10 cellular contexts compared by ENCODE assay signal in the genomic region with DNA sequence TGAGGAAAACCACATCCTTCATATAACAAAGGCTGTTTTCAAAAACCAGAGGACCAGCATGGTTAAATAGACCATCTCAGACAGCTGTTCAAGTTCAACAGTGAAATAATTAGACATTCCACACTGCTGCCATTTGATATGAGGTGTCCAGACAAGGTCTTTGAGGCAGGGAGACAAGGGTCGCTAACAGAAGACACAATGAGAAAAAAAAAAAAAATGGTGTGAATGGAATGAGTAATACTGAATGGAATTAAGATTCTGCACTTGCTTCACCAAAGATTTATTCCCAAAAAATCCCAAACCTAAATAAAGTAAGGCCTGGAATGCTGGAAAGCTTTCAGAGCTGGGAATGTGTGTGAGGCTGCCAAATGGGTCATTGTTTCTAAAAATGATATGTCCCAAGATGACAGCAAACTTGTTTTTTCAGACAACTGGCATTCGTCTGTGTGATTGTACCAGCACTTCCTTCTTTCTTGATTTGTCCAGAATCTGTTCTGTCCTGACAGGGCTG.
A peak's percentile ranks its signal among the peaks of the same experiment; 100 is the strongest.
DNase-seq lines count a peak whose midpoint lies in the region; TF ChIP-seq lines count a peak whose summit lies in the region.
"Had no signal": no experiment of that assay in that cellular context is flagged by ENCODE, and none has a peak within 500 bp of the region (broad histone marks: within the 10 kb centered on the region; RNA-seq: fewer than 3 reads in every experiment).

No MANE protein-coding gene starts in this region.

- TF ChIP-seq RAD21 in SK-N-SH (IDR thresholded peaks at IDR 0.05; ENCODE audit: low read length) = no peak

- H3K9ac ChIP-seq in SK-N-SH = no peak overlapping the region

- in situ Hi-C loops in transverse colon (cut with MboI; ENCODE audit: low pct_ligation_motif_present in 1 of 4, low pct_unique_long_range_greater_than_20kb in 1 of 4, low sequenced_read_pairs in 3 of 4) = no loop called here

- peak overlapping the region; percentile 9 to 90 (median 69) for H3K27ac Mint-ChIP-seq in immature natural killer cell

- H3K36me3 ChIP-seq in SK-N-SH (replicated peaks in 1 of 2; ENCODE audit: control insufficient read depth in 1 of 2, insufficient read depth in 2 of 2, low read length in 1 of 2) (no peaks in the 10 kb centered on the region), transverse colon (no peaks in the 10 kb centered on the region), ascending aorta (no peaks in the 10 kb centered on the region)

- intact Hi-C loops in transverse colon (cut with DNase I; ENCODE audit: low total_unique reads) = no loop called here
- intact Hi-C loops in ascending aorta (cut with DNase I) = no loop called here

- H3K4me1 ChIP-seq in SK-N-SH (ENCODE audit: control insufficient read depth in 1 of 2, insufficient read depth in 2 of 2, low read depth in 1 of 2, low read length in 1 of 2) = peaks cover 0 to 14% of the 10 kb centered on the region in 2 experiments; a peak in 3 of 4 replicates
- peaks cover 0 to 18% (median 2%) of the 10 kb centered on the region in 4 donors for H3K4me1 ChIP-seq in transverse colon
- H3K4me1 ChIP-seq in ascending aorta = no peaks in the 10 kb centered on the region

- peaks cover 3 to 10% (median 3%) of the 10 kb centered on the region in 3 donors for H3K36me3 Mint-ChIP-seq in immature natural killer cell

- H3K27me3 Mint-ChIP-seq in immature natural killer cell (ENCODE audit: low read depth in 3 of 3) = peaks cover 0 to 2% (median 2%) of the 10 kb centered on the region in 3 donors

- H3K4me2 ChIP-seq in SK-N-SH = no peak overlapping the region

- H3K9me3 ChIP-seq in SK-N-SH (no peaks in the 10 kb centered on the region), transverse colon (no peaks in the 10 kb centered on the region), ascending aorta (no peaks in the 10 kb centered on the region)

- H3K27ac ChIP-seq in SK-N-SH (ENCODE audit: low read depth in 2 of 2, low read length in 1 of 2) (peak overlapping the region; percentile 17 to 39; a peak in 2 of 4 replicates), transverse colon (peak overlapping the region in 1 of 4 donors; percentile 18), ascending aorta (no peak overlapping the region)

- H2AFZ ChIP-seq in SK-N-SH (ENCODE audit: low read depth) = no peak overlapping the region

- TF ChIP-seq POLR2A in transverse colon (IDR thresholded peaks at IDR 0.05) = no peak

- 28% methylated on average over 2 of the region's 2 CpGs for WGBS in SK-N-SH (ENCODE audit: low lambda C conversion rate)
- WGBS in transverse colon (ENCODE audit: low coverage in 1 of 2), 2 donors = 41 to 60% methylated on average over 2 of the region's 2 CpGs

- peak overlapping the region; percentile 18 to 68 (median 54) for H3K4me3 Mint-ChIP-seq in immature natural killer cell

- DNase-seq in AG20443 (ENCODE audit: low spot score) = peak; percentile 72
- peak; percentile 31 for DNase-seq in GM12865 (ENCODE audit: low read depth)
- DNase-seq in SK-N-SH = no peak
- DNase-seq in immature natural killer cell = no peak
- DNase-seq in transverse colon = no peak
- DNase-seq in mesenteric fat pad (ENCODE audit: low spot score) = no peak
- DNase-seq in DMS79 treated with DMSO at 0.1 percent for 48 hours (lab: John Stamatoyannopoulos, UW) = no peak
- no peak for DNase-seq in ascending aorta (ENCODE audit: low spot score in 2 of 2)
- DNase-seq: activated gamma-delta T cell, NCI-H1092 treated with DMSO at 0.1 percent for 48 hours had no signal

- H3K27me3 ChIP-seq in SK-N-SH (ENCODE audit: insufficient read depth) = no peaks in the 10 kb centered on the region
- H3K27me3 ChIP-seq in transverse colon = no peaks in the 10 kb centered on the region
- H3K27me3 ChIP-seq in ascending aorta = no peaks in the 10 kb centered on the region

- no peaks in the 10 kb centered on the region for H3K9me3 Mint-ChIP-seq in immature natural killer cell

- POLR2A ChIA-PET in SK-N-SH (lab: Yijun Ruan, JAX) = no interaction called here

- TF ChIP-seq CTCF in GM12865 (IDR thresholded peaks at IDR 0.05; ENCODE audit: insufficient read depth, low read depth, low read length, missing control alignments) = no peak
- TF ChIP-seq CTCF in SK-N-SH (IDR thresholded peaks at IDR 0.05) = no peak
- no peak for TF ChIP-seq CTCF in transverse colon (IDR thresholded peaks at IDR 0.05)
- TF ChIP-seq CTCF in ascending aorta (IDR thresholded peaks at IDR 0.05) = no peak

- no peaks in the 10 kb centered on the region for H3K79me2 ChIP-seq in SK-N-SH (ENCODE audit: insufficient read depth)

- H3F3A ChIP-seq in SK-N-SH (replicated peaks; ENCODE audit: insufficient read depth) = peaks cover 14% of the 10 kb centered on the region

- H3K4me1 Mint-ChIP-seq in immature natural killer cell = peaks cover 27 to 30% of the 10 kb centered on the region in 2 donors

- CTCF ChIA-PET in SK-N-SH (lab: Yijun Ruan, JAX) = interaction anchor here (0.7 kb wide), 1 partner anchor 1452 kb away, joined by 3 read pairs; no protein-coding TSS in a partner anchor

- no peak overlapping the region for H3K4me3 ChIP-seq in GM12865 (ENCODE audit: low read depth, low read length)
- no peak overlapping the region for H3K4me3 ChIP-seq in SK-N-SH (ENCODE audit: low read depth in 2 of 2, low read length in 1 of 2)
- H3K4me3 ChIP-seq in transverse colon = no peak overlapping the region
- H3K4me3 ChIP-seq in ascending aorta = no peak overlapping the region

- TF ChIP-seq EP300 in SK-N-SH (IDR thresholded peaks at IDR 0.05; ENCODE audit: borderline replicate concordance in 1 of 2, low read depth in 1 of 2, low read length in 1 of 2) (peak; percentile 29 to 31; a peak in 2 of 4 replicates), transverse colon (IDR thresholded peaks at IDR 0.05; ENCODE audit: low read depth) (no peak)

- H4K20me1 ChIP-seq in SK-N-SH (ENCODE audit: insufficient read depth) = no peaks in the 10 kb centered on the region

- H3K9me2 ChIP-seq in SK-N-SH = no peaks in the 10 kb centered on the region

TF ChIP-seq in SK-N-SH, 30 proteins besides CTCF, POLR2A, EP300 and RAD21 (continues in another document):
- no peak for TF ChIP-seq IRF3 (IDR thresholded peaks at IDR 0.05; ENCODE audit: low read depth, low read length)
- TF ChIP-seq, protein P1, sequence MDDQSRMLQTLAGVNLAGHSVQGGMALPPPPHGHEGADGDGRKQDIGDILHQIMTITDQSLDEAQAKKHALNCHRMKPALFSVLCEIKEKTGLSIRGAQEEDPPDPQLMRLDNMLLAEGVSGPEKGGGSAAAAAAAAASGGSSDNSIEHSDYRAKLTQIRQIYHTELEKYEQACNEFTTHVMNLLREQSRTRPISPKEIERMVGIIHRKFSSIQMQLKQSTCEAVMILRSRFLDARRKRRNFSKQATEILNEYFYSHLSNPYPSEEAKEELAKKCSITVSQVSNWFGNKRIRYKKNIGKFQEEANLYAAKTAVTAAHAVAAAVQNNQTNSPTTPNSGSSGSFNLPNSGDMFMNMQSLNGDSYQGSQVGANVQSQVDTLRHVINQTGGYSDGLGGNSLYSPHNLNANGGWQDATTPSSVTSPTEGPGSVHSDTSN (IDR thresholded peaks at IDR 0.05) = peak; percentile 79
- TF ChIP-seq SMC3 (IDR thresholded peaks at IDR 0.05; ENCODE audit: low read depth, low read length) = no peak
- no peak for TF ChIP-seq ELF1 (IDR thresholded peaks at IDR 0.05)
- TF ChIP-seq, protein P2, sequence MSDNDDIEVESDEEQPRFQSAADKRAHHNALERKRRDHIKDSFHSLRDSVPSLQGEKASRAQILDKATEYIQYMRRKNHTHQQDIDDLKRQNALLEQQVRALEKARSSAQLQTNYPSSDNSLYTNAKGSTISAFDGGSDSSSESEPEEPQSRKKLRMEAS (IDR thresholded peaks at IDR 0.05; ENCODE audit: low read depth) = no peak
- no peak for TF ChIP-seq TAF1 (IDR thresholded peaks at IDR 0.05; ENCODE audit: borderline replicate concordance, low read depth, low read length)
- TF ChIP-seq MXI1 (IDR thresholded peaks at IDR 0.05; ENCODE audit: low read depth, low read length) = no peak
- no peak for TF ChIP-seq RFX5 (IDR thresholded peaks at IDR 0.05; ENCODE audit: low read length)
- TF ChIP-seq TCF12 (IDR thresholded peaks at IDR 0.05) = peak; percentile 72
- no peak for TF ChIP-seq GABPA (IDR thresholded peaks at IDR 0.05; ENCODE audit: low read depth)
- TF ChIP-seq, protein P3, sequence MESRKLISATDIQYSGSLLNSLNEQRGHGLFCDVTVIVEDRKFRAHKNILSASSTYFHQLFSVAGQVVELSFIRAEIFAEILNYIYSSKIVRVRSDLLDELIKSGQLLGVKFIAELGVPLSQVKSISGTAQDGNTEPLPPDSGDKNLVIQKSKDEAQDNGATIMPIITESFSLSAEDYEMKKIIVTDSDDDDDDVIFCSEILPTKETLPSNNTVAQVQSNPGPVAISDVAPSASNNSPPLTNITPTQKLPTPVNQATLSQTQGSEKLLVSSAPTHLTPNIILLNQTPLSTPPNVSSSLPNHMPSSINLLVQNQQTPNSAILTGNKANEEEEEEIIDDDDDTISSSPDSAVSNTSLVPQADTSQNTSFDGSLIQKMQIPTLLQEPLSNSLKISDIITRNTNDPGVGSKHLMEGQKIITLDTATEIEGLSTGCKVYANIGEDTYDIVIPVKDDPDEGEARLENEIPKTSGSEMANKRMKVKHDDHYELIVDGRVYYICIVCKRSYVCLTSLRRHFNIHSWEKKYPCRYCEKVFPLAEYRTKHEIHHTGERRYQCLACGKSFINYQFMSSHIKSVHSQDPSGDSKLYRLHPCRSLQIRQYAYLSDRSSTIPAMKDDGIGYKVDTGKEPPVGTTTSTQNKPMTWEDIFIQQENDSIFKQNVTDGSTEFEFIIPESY (IDR thresholded peaks at IDR 0.05; ENCODE audit: borderline replicate concordance, low read depth) = no peak

Comparison
In these comparisons a context has a peak if more than half of its experiments do, and no peak if none do; other contexts are left out.
1. DNase-seq: peak in AG20443 (single experiment) and GM12865 (single experiment); none in SK-N-SH (single experiment), immature natural killer cell (0 of 3), transverse colon (single experiment), mesenteric fat pad (single experiment), DMS79 treated with DMSO at 0.1 percent for 48 hours (single experiment) and ascending aorta (0 of 2).
2. H3K27ac ChIP-seq: peak in SK-N-SH (2 of 2); none in ascending aorta (0 of 2).